Comparison of ENCODE assay signal across 11 cellular contexts in the genomic region with DNA sequence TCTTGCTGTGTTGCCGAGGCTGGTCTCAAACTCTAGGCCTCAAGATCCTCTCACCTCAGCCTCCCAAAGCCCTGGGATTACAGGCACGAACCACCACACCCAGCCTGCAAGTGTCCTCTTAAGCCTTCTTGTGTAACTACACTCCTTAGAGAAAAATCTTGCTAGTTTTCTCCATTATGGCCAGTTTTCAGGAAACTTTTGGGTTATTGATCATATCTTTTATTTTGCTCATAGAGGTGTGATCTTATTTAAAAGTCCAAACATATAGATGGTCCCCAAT. TPM values are rescaled to one million over a fixed set of nuclear protein-coding genes. Genes with fewer than 3 reads are reported as not detected.
DNase-seq lines count a peak whose midpoint lies in the region; ATAC-seq and TF ChIP-seq lines count a peak whose summit lies in the region.
"Had no signal": no experiment of that assay in that cellular context is flagged by ENCODE, and none has a peak within 500 bp of the region (broad histone marks: within the 10 kb centered on the region; RNA-seq: fewer than 3 reads in every experiment).

No MANE protein-coding gene starts in this region.

- WGBS in IMR-90 (ENCODE audit: extremely low coverage in 2 of 2, insufficient read length in 1 of 2), 2 experiments, result no CpG with 5 or more reads among the region's 2 CpGs

- no peaks in the 10 kb centered on the region for H3K9me3 Mint-ChIP-seq in nephron

- H4K8ac ChIP-seq in IMR-90 (ENCODE audit: low read depth in 2 of 2, low read length in 2 of 2), result 0 out of 4 replicates have a peak overlapping the region, but pooled peaks of 1 of the 2 experiments have one; percentile 57

- H3K4me1 Mint-ChIP-seq in nephron, result peaks cover 60% of the 10 kb centered on the region

- H2BK20ac ChIP-seq in IMR-90 (ENCODE audit: low read depth, low read length), result no peak overlapping the region

- H3K4me2 ChIP-seq in BLaER1 treated with 17β-estradiol and CSF1 and Interleukin-3, amounts not matched to agents 10 nM and 100 nM, result peak overlapping the region; percentile 79 to 98 (median 85)
- H3K4me2 ChIP-seq in IMR-90 (ENCODE audit: low read depth, low read length), result peak overlapping the region; percentile 54

- H3K4me3 Mint-ChIP-seq in nephron, result peak overlapping the region; percentile 93 to 100 (median 99)

- H3K14ac ChIP-seq in IMR-90 (replicated peaks; ENCODE audit: low read depth, low read length), result 0 out of 2 replicates have a peak overlapping the region, but pooled peaks have one; percentile 12

- no peak overlapping the region for H2AFZ ChIP-seq in IMR-90 (replicated peaks; ENCODE audit: low read length, poor library complexity)

- no peaks in the 10 kb centered on the region for H3K27me3 ChIP-seq in BLaER1 treated with 17β-estradiol and CSF1 and Interleukin-3, amounts not matched to agents 10 nM and 100 nM
- H3K27me3 ChIP-seq in IMR-90 (ENCODE audit: control insufficient read depth, insufficient read depth, low read length), result no peaks in the 10 kb centered on the region
- H3K27me3 ChIP-seq in dorsolateral prefrontal cortex, result no peaks in the 10 kb centered on the region
- H3K27me3 ChIP-seq: foreskin keratinocyte had no signal

- TF ChIP-seq CTCF in IMR-90 (conservative IDR thresholded peaks at IDR 0.05; ENCODE audit: low read depth, low read length) (no peak), dorsolateral prefrontal cortex (IDR thresholded peaks at IDR 0.05 in 54 of 56, conservative IDR thresholded peaks at IDR 0.05 in 2 of 56; ENCODE audit: low read depth in 1 of 56, partially characterized antibody in 56 of 56) (no peak), nephron (IDR thresholded peaks at IDR 0.05; ENCODE audit: unreplicated experiment in 3 of 3) (no peak)

- H3K27ac Mint-ChIP-seq in nephron, result peak overlapping the region; percentile 99

- peaks cover 0 to 21% (median 1%) of the 10 kb centered on the region in 11 experiments; a peak in 5 of 22 replicates for H3K36me3 ChIP-seq in BLaER1 treated with 17β-estradiol and CSF1 and Interleukin-3, amounts not matched to agents 10 nM and 100 nM
- H3K36me3 ChIP-seq in IMR-90 (ENCODE audit: control insufficient read depth, insufficient read depth, low read length), result no peaks in the 10 kb centered on the region

- H2BK5ac ChIP-seq in IMR-90 (ENCODE audit: low read depth, low read length, poor library complexity, severe bottlenecking), result no peak overlapping the region

- H4K91ac ChIP-seq in IMR-90 (ENCODE audit: insufficient read depth, low read depth, low read length), result no peak overlapping the region

- peaks cover 22% of the 10 kb centered on the region for H3K9me1 ChIP-seq in IMR-90 (ENCODE audit: insufficient read depth, low read length)

- ATAC-seq in IMR-90 (ENCODE audit: low read depth) (no peak), GM19324 (IDR thresholded peaks at IDR 0.05; ENCODE audit: low FRiP score, unreplicated experiment) (no peak), GM21423 (IDR thresholded peaks at IDR 0.05; ENCODE audit: unreplicated experiment) (no peak)
- ATAC-seq: foreskin keratinocyte had no signal

- no peak for TF ChIP-seq RAD21 in IMR-90 (IDR thresholded peaks at IDR 0.05; ENCODE audit: low read length)

- peak overlapping the region in 6 of 11 experiments; percentile 97 to 100 (median 98); a peak in 8 of 22 replicates for H3K9ac ChIP-seq in BLaER1 treated with 17β-estradiol and CSF1 and Interleukin-3, amounts not matched to agents 10 nM and 100 nM
- H3K9ac ChIP-seq in IMR-90 (ENCODE audit: low read depth, low read length), result no peak overlapping the region

- peaks cover 8% of the 10 kb centered on the region for H3K36me3 Mint-ChIP-seq in nephron (ENCODE audit: low read depth)

- in situ Hi-C loops in IMR-90 (cut with MboI; ENCODE audit: low sequenced_read_pairs), result loop anchor here (5.0 kb wide), 1 partner anchor 84 kb away; a partner anchor contains a TSS

- H3K79me1 ChIP-seq in IMR-90 (ENCODE audit: low read depth in 1 of 2, low read length in 2 of 2), result peaks cover 0 to 31% of the 10 kb centered on the region in 2 experiments; a peak in 2 of 4 replicates

- H2AK9ac ChIP-seq in IMR-90 (replicated peaks; ENCODE audit: low read depth, low read length, poor library complexity), result peak overlapping the region; percentile 35

- H2BK120ac ChIP-seq in IMR-90 (ENCODE audit: low read depth, low read length), result no peak overlapping the region

- no peak overlapping the region for H4K5ac ChIP-seq in IMR-90 (ENCODE audit: low read depth, low read length)

- intact Hi-C loops in IMR-90 (cut with micrococcal nuclease) (no loop called here), dorsolateral prefrontal cortex (cut with DNase I) (loop anchor here in 1 of 2 donors (5.0 kb wide), 1 partner anchor 91 kb away; no protein-coding TSS in a partner anchor)

- peak overlapping the region; percentile 55; the same call in 1 of the 2 replicates for H3K23ac ChIP-seq in IMR-90 (ENCODE audit: low read depth, low read length)

- TF ChIP-seq POLR2A in IMR-90 (IDR thresholded peaks at IDR 0.05; ENCODE audit: low read depth, low read length), result no peak

- DNase-seq in IMR-90 (no peak), dorsolateral prefrontal cortex (no peak), Kasumi-1 (lab: John Stamatoyannopoulos, UW) (no peak)
- DNase-seq: caudate nucleus, DMS79, foreskin keratinocyte, Karpas-422 had no signal

- H3K27me3 Mint-ChIP-seq in nephron (ENCODE audit: low read depth), result no peaks in the 10 kb centered on the region

- POLR2A ChIA-PET in IMR-90 (lab: Charles Lee; ENCODE audit: unreplicated experiment), result no interaction called here

- H2BK15ac ChIP-seq in IMR-90 (ENCODE audit: low read depth, low read length), result no peak overlapping the region

- H3K9me3 ChIP-seq in BLaER1 treated with 17β-estradiol and CSF1 and Interleukin-3, amounts not matched to agents 10 nM and 100 nM (replicated peaks in 1 of 11), result 0 out of 22 replicates have a peak, but pooled peaks cover 0 to under 1% (median 0%) of the 10 kb centered on the region in 11 experiments
- no peaks in the 10 kb centered on the region for H3K9me3 ChIP-seq in IMR-90 (ENCODE audit: control insufficient read depth, insufficient read depth, low read length)

- H3K4ac ChIP-seq in IMR-90 (ENCODE audit: low read depth, low read length), result no peak overlapping the region; the same call in 1 of the 2 replicates

- H3K4me3 ChIP-seq in BLaER1 treated with 17β-estradiol and CSF1 and Interleukin-3, amounts not matched to agents 10 nM and 100 nM, result peak overlapping the region in 7 of 10 experiments; percentile 81 to 95 (median 86); a peak in 13 of 20 replicates
- H3K4me3 ChIP-seq in IMR-90 (ENCODE audit: insufficient read depth, low read depth, low read length) (no peak overlapping the region), dorsolateral prefrontal cortex (peak overlapping the region in 43 of 59 donors; percentile 2 to 84 (median 76))

- H3K18ac ChIP-seq in IMR-90 (ENCODE audit: low read depth, low read length), result no peak overlapping the region

- H3K4me1 ChIP-seq in BLaER1 treated with 17β-estradiol and CSF1 and Interleukin-3, amounts not matched to agents 10 nM and 100 nM, result peaks cover 59 to 82% (median 67%) of the 10 kb centered on the region in 10 experiments
- H3K4me1 ChIP-seq in IMR-90 (ENCODE audit: control insufficient read depth, insufficient read depth, low read length), result peaks cover 17% of the 10 kb centered on the region

- CTCF ChIA-PET in IMR-90 (lab: Yijun Ruan, JAX), result no interaction called here

- H2AK5ac ChIP-seq in IMR-90 (ENCODE audit: low read depth, low read length), result peak overlapping the region; percentile 27; the same call in 1 of the 2 replicates

- no peak overlapping the region for H3K56ac ChIP-seq in IMR-90 (ENCODE audit: extremely low read depth, insufficient read depth, low read length)

- peaks cover 55 to 72% (median 65%) of the 10 kb centered on the region in 11 experiments for H4K20me1 ChIP-seq in BLaER1 treated with 17β-estradiol and CSF1 and Interleukin-3, amounts not matched to agents 10 nM and 100 nM
- peaks cover 59% of the 10 kb centered on the region for H4K20me1 ChIP-seq in IMR-90 (ENCODE audit: insufficient read depth, low read length)

- no TSS peak for BruUV-seq in IMR-90 (replicated peaks; lab: Mats Ljungman, UMichigan)

- peak overlapping the region in 4 of 11 experiments; percentile 97 to 98 (median 98); a peak in 1 of 22 replicates for H3K27ac ChIP-seq in BLaER1 treated with 17β-estradiol and CSF1 and Interleukin-3, amounts not matched to agents 10 nM and 100 nM
- peak overlapping the region; percentile 6; the same call in 1 of the 2 replicates for H3K27ac ChIP-seq in IMR-90 (ENCODE audit: insufficient read depth, low read length)
- peak overlapping the region in 24 of 59 donors; percentile 11 to 94 (median 66) for H3K27ac ChIP-seq in dorsolateral prefrontal cortex

- dilution Hi-C loops in IMR-90 (cut with HindIII; ENCODE audit: low sequenced_read_pairs, unreplicated experiment), result no loop called here

TF ChIP-seq in IMR-90, 13 proteins besides CTCF, POLR2A, EP300 and RAD21 (continues in another document):
- no peak for TF ChIP-seq CHD1 (IDR thresholded peaks at IDR 0.05; ENCODE audit: low read depth, low read length)
- TF ChIP-seq, protein P1, sequence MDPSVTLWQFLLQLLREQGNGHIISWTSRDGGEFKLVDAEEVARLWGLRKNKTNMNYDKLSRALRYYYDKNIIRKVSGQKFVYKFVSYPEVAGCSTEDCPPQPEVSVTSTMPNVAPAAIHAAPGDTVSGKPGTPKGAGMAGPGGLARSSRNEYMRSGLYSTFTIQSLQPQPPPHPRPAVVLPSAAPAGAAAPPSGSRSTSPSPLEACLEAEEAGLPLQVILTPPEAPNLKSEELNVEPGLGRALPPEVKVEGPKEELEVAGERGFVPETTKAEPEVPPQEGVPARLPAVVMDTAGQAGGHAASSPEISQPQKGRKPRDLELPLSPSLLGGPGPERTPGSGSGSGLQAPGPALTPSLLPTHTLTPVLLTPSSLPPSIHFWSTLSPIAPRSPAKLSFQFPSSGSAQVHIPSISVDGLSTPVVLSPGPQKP (IDR thresholded peaks at IDR 0.05; ENCODE audit: borderline replicate concordance, low read depth, low read length), result no peak
- no peak for TF ChIP-seq BHLHE40 (IDR thresholded peaks at IDR 0.05; ENCODE audit: low read depth, low read length)
- no peak for TF ChIP-seq MAZ (IDR thresholded peaks at IDR 0.05; ENCODE audit: borderline replicate concordance, low read depth, low read length)
- no peak for TF ChIP-seq FOS (IDR thresholded peaks at IDR 0.05; ENCODE audit: low read depth, low read length)
- TF ChIP-seq RCOR1 (IDR thresholded peaks at IDR 0.05; ENCODE audit: insufficient replicate concordance, low read length), result no peak
- no peak for TF ChIP-seq SMC3 (IDR thresholded peaks at IDR 0.05; ENCODE audit: low read depth, low read length)
- no peak for TF ChIP-seq MAFK (IDR thresholded peaks at IDR 0.05; ENCODE audit: low read depth, low read length)
- TF ChIP-seq RFX5 (IDR thresholded peaks at IDR 0.05; ENCODE audit: low read depth, low read length), result no peak
- TF ChIP-seq NFE2L2 (IDR thresholded peaks at IDR 0.05; ENCODE audit: low read depth, low read length), result no peak
- TF ChIP-seq MXI1 (IDR thresholded peaks at IDR 0.05; ENCODE audit: borderline replicate concordance, low read depth, low read length), result no peak

RNA-seq across cellular contexts. Expression of a gene that starts 2.4 kb away (rescaled TPM):
- total RNA-seq in IMR-90 (2012; rRNA removed), result 53.9 and 57.4 TPM in 2 replicates
- polyA plus RNA-seq in IMR-90 (2012; rRNA removed), result 21.3 and 21.8 TPM in 2 replicates
- polyA plus RNA-seq in IMR-90 (2012; cell fraction: cytosol; rRNA removed), result 8.5 and 13.0 TPM in 2 replicates
- 11.5 and 16.7 TPM in 2 replicates for polyA plus RNA-seq in IMR-90 (2012; cell fraction: nucleus; rRNA removed; ENCODE audit: low replicate concordance)
- 10 to 100 TPM; 11.8 to 30.4 (median 19.8) TPM for total RNA-seq in dorsolateral prefrontal cortex
